8 cellular contexts compared by ENCODE assay signal in the genomic region with DNA sequence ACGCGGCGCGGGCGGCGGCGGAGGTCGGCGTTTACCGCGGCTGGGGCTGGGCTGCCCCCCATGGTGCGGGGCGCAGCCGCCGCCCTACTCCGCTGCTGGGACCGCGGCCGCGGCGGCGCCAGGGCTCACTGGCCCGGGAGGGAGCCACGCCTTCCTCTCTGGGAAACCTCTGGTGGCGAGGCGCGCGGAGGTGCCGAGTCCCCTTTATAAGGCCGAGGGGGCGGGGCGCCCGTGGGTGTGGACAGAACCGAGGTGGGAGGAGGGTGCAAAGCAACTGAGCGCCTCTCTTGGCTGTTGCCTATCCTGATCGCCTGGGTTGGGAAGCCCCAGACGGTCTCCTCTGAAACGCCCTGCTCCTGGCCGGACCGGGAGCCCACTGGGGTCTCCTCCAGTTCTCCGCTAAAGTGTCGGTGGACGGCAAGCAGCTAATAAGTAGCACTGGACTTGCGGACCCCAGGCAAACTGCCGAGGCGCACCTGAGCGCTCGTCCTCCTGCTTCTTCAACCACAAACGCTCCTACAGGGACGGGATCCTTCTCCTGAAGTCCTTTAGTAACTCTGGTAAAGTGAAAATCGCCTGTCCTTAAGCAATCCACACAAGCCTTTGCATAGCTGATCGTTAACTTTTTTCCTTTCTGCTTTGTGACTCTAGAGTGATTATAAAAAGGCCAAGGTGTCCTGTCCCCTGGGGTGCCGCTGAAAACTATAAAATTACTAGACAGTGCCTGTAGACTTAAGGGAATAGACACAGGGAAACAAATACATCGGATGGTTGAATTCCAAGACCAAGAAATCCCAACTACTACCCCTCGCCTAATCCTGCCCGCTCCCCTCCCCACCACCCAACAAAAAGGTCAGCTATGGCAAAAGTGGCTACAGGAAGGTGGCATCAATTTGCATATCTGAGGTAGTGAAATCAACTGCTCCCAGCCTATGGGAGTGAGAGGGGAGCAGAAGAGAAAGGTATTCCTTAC. TPM values are rescaled to one million over a fixed set of nuclear protein-coding genes. Genes with fewer than 3 reads are reported as not detected.
A peak's percentile ranks its signal among the peaks of the same experiment; 100 is the strongest.
DNase-seq lines count a peak whose midpoint lies in the region; ATAC-seq and TF ChIP-seq lines count a peak whose summit lies in the region.

PTGER3 (minus strand) TSS at position 182 of the 973 bp plus-strand sequence. CDS start 239 bp downstream, outside the sequence.

- H3K4me1 ChIP-seq in ectodermal cell (ENCODE audit: control insufficient read depth, insufficient read depth, low read length), result no peaks in the 10 kb centered on the region

- no peaks in the 10 kb centered on the region for H3K9me3 Mint-ChIP-seq in mesothelial cell of epicardium

- WGBS in ectodermal cell, 2 experiments, result 3 to 4% methylated on average over 56 of the region's 56 CpGs

- peaks cover 66% of the 10 kb centered on the region for H3K27me3 Mint-ChIP-seq in mesothelial cell of epicardium (ENCODE audit: low read depth)

- H3K27me3 ChIP-seq in ectodermal cell (ENCODE audit: control insufficient read depth, insufficient read depth, low read length, poor library complexity, severe bottlenecking), result peaks cover 38% of the 10 kb centered on the region

- no peak within 1 kb of the TSS for H3K27ac Mint-ChIP-seq in mesothelial cell of epicardium

- H3K4me3 ChIP-seq in LNCaP clone FGC (ENCODE audit: low read depth, low read length) (peak within 1 kb of the TSS; percentile 19), ectodermal cell (ENCODE audit: insufficient read depth, low read depth, low read length) (peak within 1 kb of the TSS; percentile 41)

- peak; percentile 53 for ATAC-seq in stimulated activated naive CD8-positive, alpha-beta T cell treated with anti-CD3 and anti-CD28 coated beads, Interleukin-15, Interleukin-2, amounts not matched to agents 100 U/mL and 50 U/mL, for 24 hours
- no peak for ATAC-seq in HG03460 (IDR thresholded peaks at IDR 0.05; ENCODE audit: unreplicated experiment)

- no peaks in the 10 kb centered on the region for H3K36me3 ChIP-seq in ectodermal cell (ENCODE audit: control insufficient read depth, insufficient read depth, low read length)

- H3K4me1 Mint-ChIP-seq in mesothelial cell of epicardium, result peaks cover 8% of the 10 kb centered on the region

- H3K9me3 ChIP-seq in ectodermal cell (ENCODE audit: control insufficient read depth, low read length), result no peaks in the 10 kb centered on the region

- DNase-seq in NK-92 treated with Interleukin-12 subunit alpha and Interleukin-12 subunit beta, amount 100 ng/mL, for 24 hours (lab: John Stamatoyannopoulos, UW), result peak; percentile 67
- DNase-seq in NK-92 (lab: John Stamatoyannopoulos, UW; ENCODE audit: unreplicated experiment) (no peak), LNCaP clone FGC (ENCODE audit: low read depth) (no peak), mesothelial cell of epicardium (ENCODE audit: low spot score in 2 of 2, unreplicated experiment in 2 of 2) (peak; percentile 30 to 67)
- DNase-seq in activated CD4-positive, alpha-beta T cell treated with anti-CD3 and anti-CD28 coated beads for 4 hours, result peak; percentile 47 to 50
- peak; percentile 64 for DNase-seq in stimulated activated naive CD8-positive, alpha-beta T cell treated with anti-CD3 and anti-CD28 coated beads, Interleukin-15, Interleukin-2, amounts not matched to agents 100 U/mL and 50 U/mL, for 24 hours

- peak within 1 kb of the TSS; percentile 72 for H3K4me3 Mint-ChIP-seq in mesothelial cell of epicardium

- TF ChIP-seq CTCF in LNCaP clone FGC (IDR thresholded peaks at IDR 0.05; ENCODE audit: control insufficient read depth, extremely low read depth, insufficient read depth), result no peak
- TF ChIP-seq CTCF in mesothelial cell of epicardium (IDR thresholded peaks at IDR 0.05; ENCODE audit: unreplicated experiment), result no peak

- H3K36me3 Mint-ChIP-seq in mesothelial cell of epicardium, result no peaks in the 10 kb centered on the region

- no peak within 1 kb of the TSS for H3K27ac ChIP-seq in ectodermal cell (ENCODE audit: insufficient read depth, low read depth, low read length, poor library complexity, severe bottlenecking)

RNA-seq across cellular contexts. Expression of gene PTGER3, which starts in this region (rescaled TPM):
- polyA plus RNA-seq in ectodermal cell (2013, experiment 1 of 4), result not detected
- 0.11 TPM for polyA plus RNA-seq in ectodermal cell (2013, experiment 2 of 4)
- polyA plus RNA-seq in ectodermal cell (2013, experiment 3 of 4), result 0.05 TPM
- 0.24 TPM for polyA plus RNA-seq in ectodermal cell (2013, experiment 4 of 4)
- 0.29 to 0.59 TPM (median 0.54 TPM) in 3 replicates for total RNA-seq in mesothelial cell of epicardium

Comparison
In these comparisons a context has a peak if more than half of its experiments do, and no peak if none do; other contexts are left out.
1. DNase-seq: peak in NK-92 treated with Interleukin-12 subunit alpha and Interleukin-12 subunit beta, amount 100 ng/mL, for 24 hours (single experiment), activated CD4-positive, alpha-beta T cell treated with anti-CD3 and anti-CD28 coated beads for 4 hours (2 of 2) and stimulated activated naive CD8-positive, alpha-beta T cell treated with anti-CD3 and anti-CD28 coated beads, Interleukin-15, Interleukin-2, amounts not matched to agents 100 U/mL and 50 U/mL, for 24 hours (single experiment); none in NK-92 (single experiment) and LNCaP clone FGC (single experiment).
2. Peak in DNase-seq in mesothelial cell of epicardium; RNA of the gene not detected or under 1 TPM.